8 cellular contexts compared by ENCODE assay signal in genomic region chr20:57351042-57351783, GRCh38. TPM values are rescaled to one million over a fixed set of nuclear protein-coding genes. Genes with fewer than 3 reads are reported as not detected.
DNase-seq lines count a peak whose midpoint lies in the region; ATAC-seq and TF ChIP-seq lines count a peak whose summit lies in the region.

TSS of gene RAE1 (plus strand) at chr20:57351255. CDS start at chr20:57354039, 2,784 bp downstream.

- peaks cover 18% of the 10 kb centered on the region for H3F3A ChIP-seq in GM23248 (ENCODE audit: insufficient read depth)

- H3K9me3 ChIP-seq in GM23248 (ENCODE audit: low read depth) = no peaks in the 10 kb centered on the region

- 1% methylated on average over 59 to 63 of the region's 64 CpGs for WGBS in GM23248 (ENCODE audit: low coverage in 1 of 2, low lambda C conversion rate in 2 of 2, missing lambda C conversion rate in 2 of 2), 2 experiments

- DNase-seq in DMS53 treated with DMSO at 0.1 percent for 48 hours (lab: John Stamatoyannopoulos, UW; ENCODE audit: unreplicated experiment) (peak; percentile 85), GM23248 (peak; percentile 99), LoVo (ENCODE audit: low spot score) (peak; percentile 95), RWPE1 (ENCODE audit: low spot score) (peak; percentile 90), fibroblast of peridontal ligament (ENCODE audit: extremely low read depth) (peak; percentile 94), natural killer cell (peak; percentile 87)
- peak; percentile 83 to 90 (median 85) for DNase-seq in stimulated activated naive CD4-positive, alpha-beta T cell (lab: John Stamatoyannopoulos, UW)

- peaks cover 9% of the 10 kb centered on the region for H3K36me3 Mint-ChIP-seq in activated T-helper 17 cell treated with anti-CD3 and anti-CD28 coated beads, Interleukin-2, amount 50 U/mL, for 72 hours (ENCODE audit: low read depth)
- H3K36me3 Mint-ChIP-seq in natural killer cell = peaks cover 11% of the 10 kb centered on the region

- no peaks in the 10 kb centered on the region for H4K20me1 ChIP-seq in GM23248 (ENCODE audit: insufficient read depth)

- H3K27me3 Mint-ChIP-seq in activated T-helper 17 cell treated with anti-CD3 and anti-CD28 coated beads, Interleukin-2, amount 50 U/mL, for 72 hours = no peaks in the 10 kb centered on the region
- no peaks in the 10 kb centered on the region for H3K27me3 Mint-ChIP-seq in natural killer cell (ENCODE audit: low read depth in 2 of 2)

- H3K9ac ChIP-seq in GM23248 = peak within 1 kb of the TSS; percentile 97

- ATAC-seq in activated T-helper 17 cell treated with anti-CD3 and anti-CD28 coated beads, Interleukin-2, amount 50 U/mL, for 72 hours (replicated peaks) = peak; percentile 88
- peak; percentile 83 to 89 (median 86) for ATAC-seq in natural killer cell

- in situ Hi-C loops in GM23248 (cut with MboI) = no loop called here

- no peak for TF ChIP-seq CTCF in RWPE1 (conservative IDR thresholded peaks at IDR 0.05; ENCODE audit: low read depth)
- no peak for TF ChIP-seq CTCF in natural killer cell (IDR thresholded peaks at IDR 0.05)

- intact Hi-C loops in natural killer cell (cut with micrococcal nuclease) = no loop called here

- no peaks in the 10 kb centered on the region for H3K27me3 ChIP-seq in GM23248 (replicated peaks; ENCODE audit: insufficient read depth)

- H3K79me2 ChIP-seq in GM23248 (ENCODE audit: insufficient read depth) = no peaks in the 10 kb centered on the region; the same call in none of the 2 replicates

- H3K9me2 ChIP-seq in GM23248 (ENCODE audit: insufficient read depth) = no peaks in the 10 kb centered on the region

- peak within 1 kb of the TSS; percentile 92 for H3K4me3 Mint-ChIP-seq in activated T-helper 17 cell treated with anti-CD3 and anti-CD28 coated beads, Interleukin-2, amount 50 U/mL, for 72 hours
- H3K4me3 Mint-ChIP-seq in natural killer cell = peak within 1 kb of the TSS; percentile 86

- no peaks in the 10 kb centered on the region for H3K9me3 Mint-ChIP-seq in activated T-helper 17 cell treated with anti-CD3 and anti-CD28 coated beads, Interleukin-2, amount 50 U/mL, for 72 hours
- H3K9me3 Mint-ChIP-seq in natural killer cell = no peaks in the 10 kb centered on the region

- peaks cover 31% of the 10 kb centered on the region for H3K36me3 ChIP-seq in GM23248 (ENCODE audit: low read depth)

- H3K27ac ChIP-seq in GM23248 = peak within 1 kb of the TSS; percentile 88
- peak within 1 kb of the TSS; percentile 85 for H3K27ac ChIP-seq in RWPE1

- H3K4me1 ChIP-seq in GM23248 (ENCODE audit: insufficient read depth) = peaks cover 31% of the 10 kb centered on the region

- peak within 1 kb of the TSS; percentile 95 for H3K4me3 ChIP-seq in GM23248

- H3K4me1 Mint-ChIP-seq in activated T-helper 17 cell treated with anti-CD3 and anti-CD28 coated beads, Interleukin-2, amount 50 U/mL, for 72 hours = peaks cover 21% of the 10 kb centered on the region
- H3K4me1 Mint-ChIP-seq in natural killer cell = peaks cover 25% of the 10 kb centered on the region in 2 donors

- peak within 1 kb of the TSS; percentile 92 for H3K27ac Mint-ChIP-seq in activated T-helper 17 cell treated with anti-CD3 and anti-CD28 coated beads, Interleukin-2, amount 50 U/mL, for 72 hours
- H3K27ac Mint-ChIP-seq in natural killer cell = peak within 1 kb of the TSS; percentile 77 to 83

- peak within 1 kb of the TSS; percentile 80 for H2AFZ ChIP-seq in GM23248

- POLR2A ChIA-PET in RWPE1 (lab: Yijun Ruan, JAX; ENCODE audit: low non-redundant PET) = no interaction called here

- H3K4me2 ChIP-seq in GM23248 (ENCODE audit: unreplicated experiment) = peak within 1 kb of the TSS; percentile 100

- CTCF ChIA-PET in RWPE1 (lab: Yijun Ruan, JAX) = interaction anchor here (1.1 kb wide), 1 partner anchor 19 kb away, joined by 3 read pairs; no protein-coding TSS in a partner anchor

RNA-seq across cellular contexts. Expression of gene RAE1, which starts in this region (rescaled TPM):
- total RNA-seq in GM23248 (2014; rRNA removed; shearing (Covaris generic)) = 21.5 and 34.7 TPM in 2 replicates
- polyA plus RNA-seq in GM23248 (2016; fragmentation: Nextera tagmentation; extraction: Ambion mirVana) = 54.8 and 55.9 TPM in 2 replicates
- total RNA-seq in activated T-helper 17 cell treated with anti-CD3 and anti-CD28 coated beads, Interleukin-2, amount 50 U/mL, for 72 hours = 10 to 100 TPM; 48.3 to 79.7 TPM
- total RNA-seq in natural killer cell = 10 to 100 TPM; 50.3 to 66.8 (median 52.5) TPM

Comparison
In these comparisons a context has a peak if more than half of its experiments do, and no peak if none do; other contexts are left out.
1. Peak in every context shown above with its lines: DNase-seq, ATAC-seq, H3K4me3 ChIP-seq and H3K27ac ChIP-seq.